Comparison of ENCODE assay signal across 9 cellular contexts in genomic region chr18:45687617-45688016, GRCh38. TPM values are rescaled to one million over a fixed set of nuclear protein-coding genes. Genes with fewer than 3 reads are reported as not detected.
DNase-seq lines count a peak whose midpoint lies in the region; ATAC-seq and TF ChIP-seq lines count a peak whose summit lies in the region.
"Had no signal": no experiment of that assay in that cellular context is flagged by ENCODE, and none has a peak within 500 bp of the region (broad histone marks: within the 10 kb centered on the region; RNA-seq: fewer than 3 reads in every experiment).

No MANE protein-coding gene starts in this region.

- no CpG with 5 or more reads among the region's 6 CpGs for WGBS in mesendoderm (ENCODE audit: extremely low coverage, insufficient coverage, low lambda C conversion rate)

- H3K18ac ChIP-seq in mesendoderm (ENCODE audit: low read length): no peak overlapping the region

- intact Hi-C loops in mucosa of descending colon (cut with DNase I, micrococcal nuclease): loop anchor here (10.0 kb wide), 2 partner anchors 197 to 287 kb away; no protein-coding TSS in a partner anchor

- no peak overlapping the region for H4K5ac ChIP-seq in mesendoderm (ENCODE audit: low read length)

- no peak overlapping the region for H3K27ac ChIP-seq in HEK293 (ENCODE audit: extremely low read depth, low read depth, low read length)
- H3K27ac ChIP-seq in mesendoderm (ENCODE audit: low read depth, low read length): no peak overlapping the region

- H3K27me3 ChIP-seq in mesendoderm (ENCODE audit: insufficient read depth, low read length, poor library complexity): no peaks in the 10 kb centered on the region

- H2BK15ac ChIP-seq in mesendoderm (replicated peaks; ENCODE audit: low read depth): no peak overlapping the region

- DNase-seq in NK-92 treated with Interleukin-12 subunit alpha and Interleukin-12 subunit beta, amount 100 ng/mL, for 24 hours (lab: John Stamatoyannopoulos, UW): peak; percentile 40
- DNase-seq in NK-92 (lab: John Stamatoyannopoulos, UW; ENCODE audit: unreplicated experiment): no peak
- peak; percentile 46 for DNase-seq in NCI-H2171 (lab: John Stamatoyannopoulos, UW)
- DNase-seq in mucosa of descending colon: peak in 1 of 3 donors; percentile 62
- no peak for DNase-seq in NCI-H526 (lab: John Stamatoyannopoulos, UW)
- no peak for DNase-seq in mesendoderm
- DNase-seq in hepatic stellate cell (ENCODE audit: low spot score): no peak
- DNase-seq: heart right ventricle had no signal

- H3K4me1 ChIP-seq in HEK293 (ENCODE audit: control insufficient read depth, insufficient read depth, low read length) (no peaks in the 10 kb centered on the region), mucosa of descending colon (ENCODE audit: low read depth) (no peaks in the 10 kb centered on the region), mesendoderm (ENCODE audit: control insufficient read depth, low read depth, low read length) (no peaks in the 10 kb centered on the region)

- no peak overlapping the region for H3K4ac ChIP-seq in mesendoderm (ENCODE audit: low read depth, low read length)

- no peaks in the 10 kb centered on the region for H3K36me3 ChIP-seq in HEK293 (ENCODE audit: control insufficient read depth in 2 of 2, insufficient read depth in 1 of 2, low read length in 2 of 2)
- H3K36me3 ChIP-seq in mucosa of descending colon (ENCODE audit: low read depth): no peaks in the 10 kb centered on the region
- no peaks in the 10 kb centered on the region for H3K36me3 ChIP-seq in mesendoderm (ENCODE audit: control insufficient read depth, insufficient read depth, low read length)
- H3K36me3 ChIP-seq: heart right ventricle had no signal

- no peak overlapping the region for H3K56ac ChIP-seq in mesendoderm (ENCODE audit: low read length)

- H3K9ac ChIP-seq in mesendoderm (ENCODE audit: low read length): no peak overlapping the region

- H3K79me1 ChIP-seq in mesendoderm (ENCODE audit: low read length): no peaks in the 10 kb centered on the region

- H3K9me3 ChIP-seq in HEK293 (ENCODE audit: control insufficient read depth, insufficient read depth, low read depth, low read length): no peaks in the 10 kb centered on the region
- H3K9me3 ChIP-seq in mucosa of descending colon: no peaks in the 10 kb centered on the region
- H3K9me3 ChIP-seq: heart right ventricle had no signal

- no peak overlapping the region for H4K8ac ChIP-seq in mesendoderm (ENCODE audit: low read depth, low read length)

- no peaks in the 10 kb centered on the region for H3K79me2 ChIP-seq in mesendoderm (ENCODE audit: control insufficient read depth, insufficient read depth, low read length)

- no peak overlapping the region for H3K4me2 ChIP-seq in mesendoderm (ENCODE audit: low read length)

- ATAC-seq in mucosa of descending colon: peak; percentile 58

- H2AK5ac ChIP-seq in mesendoderm (ENCODE audit: low read length): no peak overlapping the region

- POLR2A ChIA-PET in HEK293 (lab: Yijun Ruan, JAX): no interaction called here

- no peak overlapping the region for H2BK120ac ChIP-seq in mesendoderm (ENCODE audit: low read depth, low read length)

- CTCF ChIA-PET in HEK293 (lab: Yijun Ruan, JAX): interaction anchor here (0.6 to 8.5 kb wide), 9 partner anchors 10 to 228 kb away, joined by 3 to 65 read pairs (median 5); no protein-coding TSS in a partner anchor

- no peak overlapping the region for H3K4me3 ChIP-seq in HEK293 (ENCODE audit: low read depth, low read length)
- H3K4me3 ChIP-seq in mucosa of descending colon: no peak overlapping the region
- H3K4me3 ChIP-seq in mesendoderm (ENCODE audit: low read length): no peak overlapping the region

- no peak overlapping the region for H3K23ac ChIP-seq in mesendoderm (ENCODE audit: low read length)

- TF ChIP-seq CTCF in HEK293 (tag by site-specific recombination; IDR thresholded peaks at IDR 0.05): no peak
- no peak for TF ChIP-seq CTCF in mucosa of descending colon (IDR thresholded peaks at IDR 0.05)

- H2BK5ac ChIP-seq in mesendoderm (ENCODE audit: low read length): no peak overlapping the region

TF ChIP-seq in HEK293, 187 proteins besides CTCF, POLR2A, EP300 and RAD21:
- TF ChIP-seq GLI2 (tag by site-specific recombination; IDR thresholded peaks at IDR 0.05; ENCODE audit: borderline replicate concordance, low read depth): no peak
- TF ChIP-seq GLIS1 (tag by site-specific recombination; IDR thresholded peaks at IDR 0.05): peak; percentile 31; the same call in 1 of the 2 replicates
TF ChIP-seq in HEK293: peak in this region for 1.

RNA-seq across cellular contexts. Expression of gene SLC14A1, which starts 36.4 kb away (rescaled TPM):
- 1 to 10 TPM in 2 of 3 donors, under 1 TPM in 1; 0.46 to 1.1 (median 1.1) TPM for total RNA-seq in mucosa of descending colon
- polyA plus RNA-seq in mesendoderm (2013, experiment 1 of 2): 0.14 TPM
- polyA plus RNA-seq in mesendoderm (2013, experiment 2 of 2): 0.03 TPM

Comparison
In these comparisons a context has a peak if more than half of its experiments do, and no peak if none do; other contexts are left out.
1. DNase-seq: peak in NK-92 treated with Interleukin-12 subunit alpha and Interleukin-12 subunit beta, amount 100 ng/mL, for 24 hours (single experiment) and NCI-H2171 (single experiment); none in NK-92 (single experiment), NCI-H526 (0 of 2), mesendoderm (single experiment) and hepatic stellate cell (single experiment).